In genomic region chr16:11691235-11691634, GRCh38 we compare ENCODE assay signal across 1 cellular context.
TF ChIP-seq lines count a peak whose summit lies in the region.

No MANE protein-coding gene starts in this region.

TF ChIP-seq in HepG2, 621 proteins besides CTCF, POLR2A, EP300 and RAD21:
- TF ChIP-seq SIN3B (IDR thresholded peaks at IDR 0.05; ENCODE audit: low read length) = no peak
- TF ChIP-seq TERF1 (CRISPR knock-in tag; IDR thresholded peaks at IDR 0.05) = 0 out of 2 replicates have a peak, but pooled peaks have one; percentile 67
- TF ChIP-seq ARID3A (IDR thresholded peaks at IDR 0.05; ENCODE audit: low read depth, low read length) = no peak
- TF ChIP-seq U2AF2 (IDR thresholded peaks at IDR 0.05; ENCODE audit: low read depth, low read length) = no peak
- no peak for TF ChIP-seq HMG20A (CRISPR knock-in tag; IDR thresholded peaks at IDR 0.05; ENCODE audit: borderline replicate concordance)
- no peak for TF ChIP-seq GPN1 (CRISPR knock-in tag; IDR thresholded peaks at IDR 0.05; ENCODE audit: borderline replicate concordance)
- TF ChIP-seq ZBTB33 (CRISPR knock-in tag; IDR thresholded peaks at IDR 0.05) = no peak
